ENCODE assay signal across 22 cellular contexts in genomic region chr1:30384286-30385245, GRCh38.
A peak's percentile ranks its signal among the peaks of the same experiment; 100 is the strongest.
DNase-seq lines count a peak whose midpoint lies in the region; ATAC-seq, FAIRE-seq and TF ChIP-seq lines count a peak whose summit lies in the region.
"Had no signal": no experiment of that assay in that cellular context is flagged by ENCODE, and none has a peak within 500 bp of the region (broad histone marks: within the 10 kb centered on the region; RNA-seq: fewer than 3 reads in every experiment).

No MANE protein-coding gene starts in this region.

- H3K36me3 ChIP-seq in kidney (ENCODE audit: control insufficient read depth in 1 of 2, insufficient read depth in 2 of 2, low read length in 2 of 2) (no peaks in the 10 kb centered on the region), spleen (no peaks in the 10 kb centered on the region)
- no peaks in the 10 kb centered on the region for H3K36me3 ChIP-seq in CD8-positive, alpha-beta memory T cell (ENCODE audit: insufficient read depth, low read length)
- H3K36me3 ChIP-seq: breast epithelium, prostate gland, SJCRH30 had no signal

- no peak for FAIRE-seq in kidney (lab: Jason Lieb, UNC)
- FAIRE-seq: endothelial cell of umbilical vein had no signal

- H3K4me3 ChIP-seq in kidney (ENCODE audit: low read length in 2 of 2) (no peak overlapping the region), spleen (no peak overlapping the region)
- H3K4me3 ChIP-seq in CD8-positive, alpha-beta memory T cell (ENCODE audit: low read length): no peak overlapping the region
- H3K4me3 ChIP-seq: breast epithelium, hepatocyte, PC-9, prostate gland, SJCRH30 had no signal

- no peaks in the 10 kb centered on the region for H3K9me3 Mint-ChIP-seq in activated naive CD4-positive, alpha-beta T cell treated with anti-CD3 and anti-CD28 coated beads for 36 hours
- H3K9me3 Mint-ChIP-seq in T-cell: no peaks in the 10 kb centered on the region
- H3K9me3 Mint-ChIP-seq in CD8-positive, alpha-beta memory T cell: no peaks in the 10 kb centered on the region
- H3K9me3 Mint-ChIP-seq: activated T-helper 1 cell treated with anti-CD3 and anti-CD28 coated beads, Interleukin-12 subunit alpha, Interleukin-12 subunit beta, Interleukin-2, Interleukin-4 antibody, amounts not matched to agents 30 ng/mL and 10 ng/mL and 1 ng/mL, durations not matched to agents 14 hours and 24 hours and 36 hours; dendritic cell treated with granulocyte-macrophage colony-stimulating factor and Interleukin-4, amounts not matched to agents 40 ng/mL and 50 ng/mL, for 4 days; naive B cell had no signal

- no peaks in the 10 kb centered on the region for H3K4me1 Mint-ChIP-seq in activated naive CD4-positive, alpha-beta T cell treated with anti-CD3 and anti-CD28 coated beads for 36 hours (ENCODE audit: low read depth)
- peaks cover 0 to 4% (median 1%) of the 10 kb centered on the region in 3 donors for H3K4me1 Mint-ChIP-seq in T-cell
- peaks cover 2 to 6% (median 5%) of the 10 kb centered on the region in 3 donors for H3K4me1 Mint-ChIP-seq in CD8-positive, alpha-beta memory T cell

- H3K9ac ChIP-seq in kidney (ENCODE audit: low read length in 2 of 2): no peak overlapping the region

- DNase-seq in activated naive CD4-positive, alpha-beta T cell treated with anti-CD3 and anti-CD28 coated beads for 36 hours: peak; percentile 2
- DNase-seq in activated naive CD4-positive, alpha-beta T cell (lab: John Stamatoyannopoulos, UW): no peak
- DNase-seq in NCI-H69 (lab: John Stamatoyannopoulos, UW): peak; percentile 95
- DNase-seq in kidney: peak; percentile 52
- DNase-seq in spleen: peak; percentile 39
- DNase-seq in T-cell: no peak
- no peak for DNase-seq in activated CD8-positive, alpha-beta memory T cell treated with anti-CD3 and anti-CD28 coated beads, Interleukin-2, amount 50 U/mL, for 4 hours
- no peak for DNase-seq in CD8-positive, alpha-beta memory T cell
- DNase-seq: activated CD4-positive, CD25-positive, alpha-beta regulatory T cell treated with anti-CD3 and anti-CD28 coated beads, Interleukin-2, amount 50 U/mL, for 72 hours; activated CD8-positive, alpha-beta memory T cell treated with anti-CD3 and anti-CD28 coated beads for 24 hours; MM.1S; naive B cell; NCI-H1930; NCI-H526; PC-9; SJCRH30 had no signal

- H3K27ac ChIP-seq in kidney (ENCODE audit: low read depth in 2 of 2, low read length in 2 of 2) (no peak overlapping the region), spleen (no peak overlapping the region)
- H3K27ac ChIP-seq in CD8-positive, alpha-beta memory T cell (ENCODE audit: low read depth, low read length): no peak overlapping the region
- H3K27ac ChIP-seq: breast epithelium, PC-9, prostate gland, SJCRH30 had no signal

- H3K9me3 ChIP-seq in kidney (ENCODE audit: control insufficient read depth in 1 of 2, low read length in 2 of 2) (no peaks in the 10 kb centered on the region), spleen (no peaks in the 10 kb centered on the region)
- H3K9me3 ChIP-seq in CD8-positive, alpha-beta memory T cell (ENCODE audit: low read length): no peaks in the 10 kb centered on the region
- H3K9me3 ChIP-seq: breast epithelium, prostate gland, SJCRH30 had no signal

- 60 to 71% (median 68%) methylated on average over 10 of the region's 10 CpGs for WGBS in spleen, 5 donors

- peaks cover 0 to 68% (median 0%) of the 10 kb centered on the region in 7 donors for H3K27me3 ChIP-seq in spleen (replicated peaks in 1 of 7)
- peaks cover 7% of the 10 kb centered on the region for H3K27me3 ChIP-seq in CD8-positive, alpha-beta memory T cell (ENCODE audit: insufficient read depth, low read length, poor library complexity, severe bottlenecking)
- H3K27me3 ChIP-seq: breast epithelium, hepatocyte had no signal

- no peaks in the 10 kb centered on the region for H3K4me1 ChIP-seq in kidney (ENCODE audit: control insufficient read depth in 1 of 2, insufficient read depth in 1 of 2, low read depth in 1 of 2, low read length in 2 of 2)
- H3K4me1 ChIP-seq in spleen: peaks cover 2 to 10% (median 6%) of the 10 kb centered on the region in 6 donors
- no peaks in the 10 kb centered on the region for H3K4me1 ChIP-seq in CD8-positive, alpha-beta memory T cell (ENCODE audit: insufficient read depth, low read length)
- H3K4me1 ChIP-seq: prostate gland had no signal

- POLR2A ChIA-PET in T-cell (lab: Charles Lee): no interaction called here
- POLR2A ChIA-PET in CD8-positive, alpha-beta memory T cell (lab: Charles Lee): no interaction called here

- no peak overlapping the region for H3K4me3 Mint-ChIP-seq in activated naive CD4-positive, alpha-beta T cell treated with anti-CD3 and anti-CD28 coated beads for 36 hours
- no peak overlapping the region for H3K4me3 Mint-ChIP-seq in T-cell
- no peak overlapping the region for H3K4me3 Mint-ChIP-seq in CD8-positive, alpha-beta memory T cell
- H3K4me3 Mint-ChIP-seq: activated T-helper 1 cell treated with anti-CD3 and anti-CD28 coated beads, Interleukin-12 subunit alpha, Interleukin-12 subunit beta, Interleukin-2, Interleukin-4 antibody, amounts not matched to agents 30 ng/mL and 10 ng/mL and 1 ng/mL, durations not matched to agents 14 hours and 24 hours and 36 hours; dendritic cell treated with granulocyte-macrophage colony-stimulating factor and Interleukin-4, amounts not matched to agents 40 ng/mL and 50 ng/mL, for 4 days had no signal

- TF ChIP-seq CTCF in kidney (IDR thresholded peaks at IDR 0.05; ENCODE audit: borderline replicate concordance, extremely low read depth, insufficient read depth) (no peak), spleen (IDR thresholded peaks at IDR 0.05 in 8 of 11, conservative IDR thresholded peaks at IDR 0.05 in 3 of 11) (no peak)

- no peak for ATAC-seq in T-cell (replicated peaks in 1 of 4)

- H3K27ac Mint-ChIP-seq in activated naive CD4-positive, alpha-beta T cell treated with anti-CD3 and anti-CD28 coated beads for 36 hours: no peak overlapping the region
- H3K27ac Mint-ChIP-seq in T-cell: no peak overlapping the region
- no peak overlapping the region for H3K27ac Mint-ChIP-seq in CD8-positive, alpha-beta memory T cell
- H3K27ac Mint-ChIP-seq: activated T-helper 1 cell treated with anti-CD3 and anti-CD28 coated beads, Interleukin-12 subunit alpha, Interleukin-12 subunit beta, Interleukin-2, Interleukin-4 antibody, amounts not matched to agents 30 ng/mL and 10 ng/mL and 1 ng/mL, durations not matched to agents 14 hours and 24 hours and 36 hours; dendritic cell treated with granulocyte-macrophage colony-stimulating factor and Interleukin-4, amounts not matched to agents 40 ng/mL and 50 ng/mL, for 4 days had no signal

- no peak for TF ChIP-seq POLR2A in spleen (IDR thresholded peaks at IDR 0.05)

- H3K27me3 Mint-ChIP-seq in activated naive CD4-positive, alpha-beta T cell treated with anti-CD3 and anti-CD28 coated beads for 36 hours (ENCODE audit: low read depth): peaks cover 6% of the 10 kb centered on the region
- H3K27me3 Mint-ChIP-seq in T-cell: peaks cover 21 to 43% of the 10 kb centered on the region in 2 donors
- H3K27me3 Mint-ChIP-seq in CD8-positive, alpha-beta memory T cell: peaks cover 22 to 56% of the 10 kb centered on the region in 2 donors

- CTCF ChIA-PET in activated naive CD4-positive, alpha-beta T cell treated with anti-CD3 and anti-CD28 coated beads for 36 hours (lab: Charles Lee): no interaction called here
- CTCF ChIA-PET in T-cell (lab: Charles Lee): no interaction called here
- CTCF ChIA-PET in CD8-positive, alpha-beta memory T cell (lab: Charles Lee): no interaction called here

- no peaks in the 10 kb centered on the region for H3K36me3 Mint-ChIP-seq in activated naive CD4-positive, alpha-beta T cell treated with anti-CD3 and anti-CD28 coated beads for 36 hours (ENCODE audit: low read depth)
- H3K36me3 Mint-ChIP-seq in T-cell: no peaks in the 10 kb centered on the region
- no peaks in the 10 kb centered on the region for H3K36me3 Mint-ChIP-seq in CD8-positive, alpha-beta memory T cell
- H3K36me3 Mint-ChIP-seq: naive B cell had no signal

- intact Hi-C loops in activated naive CD4-positive, alpha-beta T cell treated with anti-CD3 and anti-CD28 coated beads for 36 hours (cut with micrococcal nuclease): no loop called here
- intact Hi-C loops in kidney (cut with DNase I): no loop called here
- intact Hi-C loops in spleen (cut with DNase I; ENCODE audit: low total_unique reads): loop anchor here (5.0 kb wide), 1 partner anchor 1147 kb away; the partner anchor contains the start of gene PTPRU

Comparison
In these comparisons a context has a peak if more than half of its experiments do, and no peak if none do; other contexts are left out.
1. DNase-seq: peak in activated naive CD4-positive, alpha-beta T cell treated with anti-CD3 and anti-CD28 coated beads for 36 hours (single experiment), NCI-H69 (single experiment), kidney (single experiment) and spleen (single experiment); none in activated naive CD4-positive, alpha-beta T cell (0 of 4), T-cell (0 of 34), activated CD8-positive, alpha-beta memory T cell treated with anti-CD3 and anti-CD28 coated beads, Interleukin-2, amount 50 U/mL, for 4 hours (single experiment) and CD8-positive, alpha-beta memory T cell (0 of 5).